In genomic region chr11:35077709-35078695, GRCh38 we compare ENCODE assay signal across 8 cellular contexts.
DNase-seq lines count a peak whose midpoint lies in the region; ATAC-seq and TF ChIP-seq lines count a peak whose summit lies in the region.

No MANE protein-coding gene starts in this region.

- H3K23ac ChIP-seq in H9 (ENCODE audit: insufficient read length, low read depth, low read length): no peak overlapping the region

- no peak overlapping the region for H2BK120ac ChIP-seq in H9 (ENCODE audit: low read depth, low read length, poor library complexity, severe bottlenecking)

- peak; percentile 29 to 82 (median 76) for DNase-seq in CD8-positive, alpha-beta memory T cell
- peak; percentile 50 for DNase-seq in HS-27A (ENCODE audit: low read depth)
- peak; percentile 51 to 59 for DNase-seq in activated CD4-positive, alpha-beta T cell treated with anti-CD3 and anti-CD28 coated beads for 4 hours
- peak; percentile 41 for DNase-seq in glomerular endothelial cell (ENCODE audit: extremely low read depth, low read depth, low spot score)
- DNase-seq in H9: no peak
- DNase-seq in NCI-H146 treated with DMSO at 0.1 percent for 48 hours (lab: John Stamatoyannopoulos, UW; ENCODE audit: unreplicated experiment): no peak
- no peak for DNase-seq in NCI-H446 (lab: John Stamatoyannopoulos, UW)

- peaks cover 71% of the 10 kb centered on the region for H3K4me1 ChIP-seq in CD8-positive, alpha-beta memory T cell (ENCODE audit: insufficient read depth, low read length)
- H3K4me1 ChIP-seq in H9 (ENCODE audit: insufficient read depth, low read length): no peaks in the 10 kb centered on the region

- H3K27me3 ChIP-seq in CD8-positive, alpha-beta memory T cell (ENCODE audit: insufficient read depth, low read length, poor library complexity, severe bottlenecking): no peaks in the 10 kb centered on the region
- no peaks in the 10 kb centered on the region for H3K27me3 ChIP-seq in H9 (ENCODE audit: insufficient read depth, low read length)

- no peaks in the 10 kb centered on the region for H3K9me3 ChIP-seq in CD8-positive, alpha-beta memory T cell (ENCODE audit: low read length)
- H3K9me3 ChIP-seq in H9 (ENCODE audit: control insufficient read depth, low read depth, low read length): no peaks in the 10 kb centered on the region

- ATAC-seq in GM21360 (IDR thresholded peaks at IDR 0.05; ENCODE audit: unreplicated experiment): peak; percentile 39

- no peak overlapping the region for H2AK5ac ChIP-seq in H9 (ENCODE audit: insufficient read length, low read length)

- H4K8ac ChIP-seq in H9 (replicated peaks; ENCODE audit: insufficient read length, low read depth, low read length): no peak overlapping the region

- H3K4me3 ChIP-seq in CD8-positive, alpha-beta memory T cell (ENCODE audit: low read length): peak overlapping the region; percentile 16

- peaks cover 71 to 87% (median 87%) of the 10 kb centered on the region in 3 donors for H3K4me1 Mint-ChIP-seq in CD8-positive, alpha-beta memory T cell
- H3K4me1 Mint-ChIP-seq in H9: peaks cover 3 to 6% of the 10 kb centered on the region in 2 experiments; a peak in 1 of 4 replicates

- CTCF ChIA-PET in CD8-positive, alpha-beta memory T cell (lab: Charles Lee): interaction anchor here (0.6 to 1.2 kb wide), 4 partner anchors 10 to 89 kb away, joined by 3 to 5 read pairs (median 3); no protein-coding TSS in a partner anchor

- H3K27me3 Mint-ChIP-seq in CD8-positive, alpha-beta memory T cell: no peaks in the 10 kb centered on the region
- no peaks in the 10 kb centered on the region; the same call in 1 of the 2 replicates for H3K27me3 Mint-ChIP-seq in H9 (ENCODE audit: low read depth)

- H2BK15ac ChIP-seq in H9 (ENCODE audit: low read depth, low read length): no peak overlapping the region

- H4K5ac ChIP-seq in H9 (ENCODE audit: insufficient read length, low read depth, low read length): no peak overlapping the region

- no peak overlapping the region for H2BK20ac ChIP-seq in H9 (ENCODE audit: low read depth, low read length, poor library complexity, severe bottlenecking)

- no peaks in the 10 kb centered on the region for H3K79me2 ChIP-seq in H9 (ENCODE audit: insufficient read depth, low read length)

- H3K9ac ChIP-seq in H9 (ENCODE audit: extremely low read depth, insufficient read length, low read length): no peak overlapping the region

- peak overlapping the region; percentile 45 for H3K27ac ChIP-seq in CD8-positive, alpha-beta memory T cell (ENCODE audit: low read depth, low read length)
- no peak overlapping the region for H3K27ac ChIP-seq in H9 (ENCODE audit: insufficient read length, low read depth, low read length)

- no peak overlapping the region for H2AFZ ChIP-seq in H9 (ENCODE audit: low read length)

- no peak overlapping the region for H3K14ac ChIP-seq in H9 (ENCODE audit: insufficient read depth, low read length)

- no peak overlapping the region for H2BK12ac ChIP-seq in H9 (ENCODE audit: insufficient read length, low read depth, low read length)

- no peaks in the 10 kb centered on the region for H3K36me3 ChIP-seq in CD8-positive, alpha-beta memory T cell (ENCODE audit: insufficient read depth, low read length)

- H2BK5ac ChIP-seq in H9 (ENCODE audit: insufficient read length, low read length): no peak overlapping the region

- no peak overlapping the region for H3K4ac ChIP-seq in H9 (ENCODE audit: low read depth, low read length)

- H3K56ac ChIP-seq in H9 (ENCODE audit: insufficient read length, low read depth, low read length): no peak overlapping the region

- H3K18ac ChIP-seq in H9 (ENCODE audit: insufficient read length, low read depth, low read length): no peak overlapping the region

- no peaks in the 10 kb centered on the region for H3K36me3 Mint-ChIP-seq in CD8-positive, alpha-beta memory T cell
- H3K36me3 Mint-ChIP-seq in H9 (ENCODE audit: insufficient read depth in 1 of 3, low read depth in 3 of 3): no peaks in the 10 kb centered on the region

- no peaks in the 10 kb centered on the region for H3K23me2 ChIP-seq in H9 (ENCODE audit: insufficient read length, low read depth, low read length, poor library complexity, severe bottlenecking)

- no peak overlapping the region for H3K4me2 ChIP-seq in H9 (ENCODE audit: insufficient read depth, insufficient read length, low read length)

- TF ChIP-seq CTCF in H9 (conservative IDR thresholded peaks at IDR 0.05): no peak

- H3T11ph ChIP-seq in H9 (ENCODE audit: low read length): no peak overlapping the region

- POLR2A ChIA-PET in CD8-positive, alpha-beta memory T cell (lab: Charles Lee): interaction anchor here (0.6 to 1.4 kb wide), 10 partner anchors 11 to 97 kb away, joined by 3 to 5 read pairs (median 3); no protein-coding TSS in a partner anchor

- WGBS in H9 (ENCODE audit: extremely low coverage, insufficient read length, low lambda C conversion rate): no CpG with 5 or more reads among the region's 6 CpGs

- no peaks in the 10 kb centered on the region for H3K9me3 Mint-ChIP-seq in CD8-positive, alpha-beta memory T cell
- H3K9me3 Mint-ChIP-seq in H9: peaks cover 0 to 2% of the 10 kb centered on the region in 2 experiments; a peak in 3 of 5 replicates

- H4K91ac ChIP-seq in H9 (ENCODE audit: insufficient read length, low read depth, low read length): no peak overlapping the region

- peak overlapping the region; percentile 22 to 83 (median 78) for H3K4me3 Mint-ChIP-seq in CD8-positive, alpha-beta memory T cell
- H3K4me3 Mint-ChIP-seq in H9: no peak overlapping the region

- no peaks in the 10 kb centered on the region for H4K20me1 ChIP-seq in H9 (ENCODE audit: control insufficient read depth, insufficient read depth, insufficient read length)

- peak overlapping the region; percentile 85 to 99 (median 97) for H3K27ac Mint-ChIP-seq in CD8-positive, alpha-beta memory T cell
- no peak overlapping the region for H3K27ac Mint-ChIP-seq in H9

- H3K79me1 ChIP-seq in H9 (ENCODE audit: insufficient read depth, low read depth, low read length, poor library complexity, severe bottlenecking): no peaks in the 10 kb centered on the region

Comparison
In these comparisons a context has a peak if more than half of its experiments do, and no peak if none do; other contexts are left out.
1. DNase-seq: peak in CD8-positive, alpha-beta memory T cell (5 of 5), HS-27A (single experiment), activated CD4-positive, alpha-beta T cell treated with anti-CD3 and anti-CD28 coated beads for 4 hours (2 of 2) and glomerular endothelial cell (single experiment); none in H9 (single experiment), NCI-H146 treated with DMSO at 0.1 percent for 48 hours (single experiment) and NCI-H446 (0 of 2).
2. H3K27ac Mint-ChIP-seq: peak in CD8-positive, alpha-beta memory T cell (8 of 8); none in H9 (0 of 3).
3. H3K4me3 Mint-ChIP-seq: peak in CD8-positive, alpha-beta memory T cell (7 of 7); none in H9 (0 of 2).